In genomic region chr11:110410638-110411037, GRCh38 we compare ENCODE assay signal across 21 cellular contexts.
"Had no signal": no experiment of that assay in that cellular context is flagged by ENCODE, and none has a peak within 500 bp of the region (broad histone marks: within the 10 kb centered on the region; RNA-seq: fewer than 3 reads in every experiment).

No MANE protein-coding gene starts in this region.

- ATAC-seq: heart left ventricle; naive thymus-derived CD4-positive, alpha-beta T cell; right lobe of liver; stimulated activated naive B cell treated with anti-CD40 and anti-IgM and Interleukin-4, amounts not matched to agents 10 μg/mL and 1 μg/mL and 100 μg/mL, for 72 hours; stimulated activated naive CD8-positive, alpha-beta T cell treated with anti-CD3 and anti-CD28 coated beads, Interleukin-15, amount 100 ng/mL, for 72 hours had no signal

- H3K36me3 ChIP-seq: heart left ventricle, prostate gland, right lobe of liver, tibial nerve had no signal

- H3K79me2 ChIP-seq: parathyroid adenoma had no signal

- H3K4me3 ChIP-seq: coronary artery, heart left ventricle, prostate gland, right lobe of liver, testis, tibial nerve had no signal

- H3K4me1 ChIP-seq: heart left ventricle, parathyroid adenoma, prostate gland, testis, tibial nerve had no signal

- H3K27me3 ChIP-seq: heart left ventricle, right lobe of liver, testis, tibial nerve had no signal

- H3K9ac ChIP-seq: parathyroid adenoma had no signal

- H2AFZ ChIP-seq: parathyroid adenoma had no signal

- H3K27ac ChIP-seq: coronary artery, heart left ventricle, parathyroid adenoma, prostate gland, right lobe of liver, testis, tibial nerve had no signal

- FAIRE-seq: endothelial cell of umbilical vein, frontal cortex, islet of Langerhans had no signal

- H3K9me3 ChIP-seq: heart left ventricle, prostate gland, right lobe of liver, testis had no signal

- DNase-seq: effector CD4-positive, alpha-beta T cell; endodermal cell; erythroblast; heart left ventricle; hippocampal formation; kidney glomerular epithelial cell; naive thymus-derived CD4-positive, alpha-beta T cell; nephron progenitor cell; right lobe of liver; stimulated activated CD4-positive, alpha-beta T cell treated with anti-CD3 and anti-CD28 coated beads, Interleukin-2, amount 100 ng/mL, for 24 hours; stimulated activated CD4-positive, alpha-beta T cell treated with anti-CD3 and anti-CD28 coated beads, Interleukin-4, amount 100 ng/mL, for 4 hours; stimulated activated naive B cell treated with anti-CD40 and anti-IgM and Interleukin-4, amounts not matched to agents 10 μg/mL and 1 μg/mL and 100 μg/mL, for 72 hours; stimulated activated naive CD8-positive, alpha-beta T cell treated with anti-CD3 and anti-CD28 coated beads, Interleukin-15, amount 100 ng/mL, for 72 hours; testis had no signal
